In genomic region chr7:153087498-153087897, GRCh38 we compare ENCODE assay signal across 26 cellular contexts.
A peak's percentile ranks its signal among the peaks of the same experiment; 100 is the strongest.
DNase-seq lines count a peak whose midpoint lies in the region; ATAC-seq and TF ChIP-seq lines count a peak whose summit lies in the region.
"Had no signal": no experiment of that assay in that cellular context is flagged by ENCODE, and none has a peak within 500 bp of the region (broad histone marks: within the 10 kb centered on the region; RNA-seq: fewer than 3 reads in every experiment).

No MANE protein-coding gene starts in this region.

- no peak for TF ChIP-seq CTCF in RWPE1 (conservative IDR thresholded peaks at IDR 0.05; ENCODE audit: low read depth)

- no peak for ATAC-seq in HG02642 (IDR thresholded peaks at IDR 0.05; ENCODE audit: poor library complexity, unreplicated experiment)
- ATAC-seq: activated CD8-positive, alpha-beta T cell treated with anti-CD3 and anti-CD28 coated beads for 36 hours; heart right ventricle; left ventricle myocardium superior; pancreas had no signal

- CTCF ChIA-PET in RWPE1 (lab: Yijun Ruan, JAX) = no interaction called here

- H3K14ac ChIP-seq in neuronal stem cell (ENCODE audit: low read length) = no peak overlapping the region

- no CpG with 5 or more reads among the region's 4 CpGs for whole genome bisulfite sequencing in neuronal stem cell (ENCODE audit: extremely low coverage in 2 of 2, insufficient read length in 2 of 2, insufficient replicate concordance in 1 of 2), 2 donors

- H2BK12ac ChIP-seq in neuronal stem cell (ENCODE audit: low read length) = no peak overlapping the region

- no peaks in the 10 kb centered on the region for H3K79me1 ChIP-seq in neuronal stem cell (ENCODE audit: low read depth, low read length)

- DNase-seq in NCI-H82 (lab: John Stamatoyannopoulos, UW) (peak; percentile 62), NCI-H82 treated with DMSO at 0.1 percent for 48 hours (lab: John Stamatoyannopoulos, UW; ENCODE audit: unreplicated experiment) (no peak), RWPE1 (ENCODE audit: low spot score) (peak; percentile 2), neuronal stem cell (ENCODE audit: low spot score) (no peak), NCI-H2107 (lab: John Stamatoyannopoulos, UW) (no peak)
- DNase-seq: activated CD8-positive, alpha-beta memory T cell treated with anti-CD3 and anti-CD28 coated beads, Interleukin-2, amount 50 U/mL, for 48 hours; activated CD8-positive, alpha-beta T cell treated with anti-CD3 and anti-CD28 coated beads for 36 hours; activated naive CD4-positive, alpha-beta T cell treated with Interleukin-2 at 50 U/mL for 16 hours; CD4-positive, alpha-beta memory T cell; central memory CD4-positive, alpha-beta T cell; foreskin melanocyte; H9; heart right ventricle; IMR-90; kidney; left ventricle myocardium superior; NCI-H2081; pancreas; PC-9; retina; SHP77; stimulated activated naive CD8-positive, alpha-beta T cell treated with anti-CD3 and anti-CD28 coated beads, Interleukin-15, Interleukin-2, amounts not matched to agents 100 U/mL and 50 U/mL, for 24 hours had no signal

- peak overlapping the region; percentile 84 for H2BK120ac ChIP-seq in neuronal stem cell (ENCODE audit: low read depth, low read length)

- H2AK5ac ChIP-seq in neuronal stem cell (ENCODE audit: low read depth, low read length) = peak overlapping the region; percentile 49

- no peak overlapping the region for H3K4me2 ChIP-seq in neuronal stem cell (ENCODE audit: insufficient read depth, low read length, poor library complexity, severe bottlenecking)
- H3K4me2 ChIP-seq: PC-9, smooth muscle cell had no signal

- H3K18ac ChIP-seq in neuronal stem cell (ENCODE audit: low read length) = no peak overlapping the region

- H3K36me3 ChIP-seq in neuronal stem cell (replicated peaks in 1 of 2; ENCODE audit: control insufficient read depth in 2 of 2, insufficient read depth in 2 of 2, low read length in 2 of 2) = no peaks in the 10 kb centered on the region
- H3K36me3 ChIP-seq: esophagus muscularis mucosa, heart right ventricle, pancreas had no signal

- H3K27ac ChIP-seq in RWPE1 (no peak overlapping the region), neuronal stem cell (replicated peaks; ENCODE audit: low read length) (no peak overlapping the region)
- H3K27ac ChIP-seq: esophagus muscularis mucosa, heart right ventricle, pancreas, PC-9 had no signal

- peaks cover 0 to 3% of the 10 kb centered on the region in 2 donors for H3K4me1 ChIP-seq in neuronal stem cell (ENCODE audit: control insufficient read depth in 2 of 2, insufficient read depth in 1 of 2, low read depth in 1 of 2, low read length in 2 of 2)
- H3K4me1 ChIP-seq: esophagus muscularis mucosa, heart right ventricle, pancreas had no signal

- no peak overlapping the region for H3K4me3 ChIP-seq in neuronal stem cell (ENCODE audit: low read length in 2 of 2)
- H3K4me3 ChIP-seq: esophagus muscularis mucosa, heart right ventricle, pancreas, PC-9, smooth muscle cell had no signal

- TF ChIP-seq EP300 in Ishikawa (IDR thresholded peaks at IDR 0.05; ENCODE audit: borderline replicate concordance) = no peak

- no peak overlapping the region for H4K91ac ChIP-seq in neuronal stem cell (ENCODE audit: low read depth, low read length, poor library complexity)

- H2BK5ac ChIP-seq in neuronal stem cell (ENCODE audit: low read length) = no peak overlapping the region

- no peak overlapping the region for H3K23ac ChIP-seq in neuronal stem cell (ENCODE audit: low read depth, low read length, poor library complexity)

- no peak overlapping the region for H3K9ac ChIP-seq in neuronal stem cell (ENCODE audit: low read depth, low read length, poor library complexity)

- no peak overlapping the region for H2AFZ ChIP-seq in neuronal stem cell (ENCODE audit: low read length)
- H2AFZ ChIP-seq: PC-9 had no signal

- POLR2A ChIA-PET in RWPE1 (lab: Yijun Ruan, JAX; ENCODE audit: low non-redundant PET) = no interaction called here

- H3K27me3 ChIP-seq in neuronal stem cell (ENCODE audit: control insufficient read depth in 3 of 3, insufficient read depth in 3 of 3, low read depth in 1 of 3, low read length in 3 of 3) = peaks cover 0 to 5% (median 0%) of the 10 kb centered on the region in 3 experiments
- H3K27me3 ChIP-seq: pancreas had no signal

- no peak overlapping the region for H3K4ac ChIP-seq in neuronal stem cell (ENCODE audit: low read length)

- no peak for TF ChIP-seq RAD21 in Ishikawa (IDR thresholded peaks at IDR 0.05; ENCODE audit: low read depth)

- no peaks in the 10 kb centered on the region for H3K9me3 ChIP-seq in neuronal stem cell (replicated peaks in 1 of 2; ENCODE audit: control insufficient read depth in 2 of 2, insufficient read depth in 1 of 2, low read depth in 1 of 2, low read length in 2 of 2)
- H3K9me3 ChIP-seq: esophagus muscularis mucosa, heart right ventricle, pancreas had no signal

- no peak overlapping the region for H4K8ac ChIP-seq in neuronal stem cell (ENCODE audit: low read depth, low read length)

- peak overlapping the region; percentile 54 for H2BK15ac ChIP-seq in neuronal stem cell (ENCODE audit: low read length)

TF ChIP-seq in Ishikawa, 13 proteins besides CTCF, POLR2A, EP300 and RAD21:
- TF ChIP-seq FOXM1 (IDR thresholded peaks at IDR 0.05; ENCODE audit: borderline replicate concordance, low read depth) = no peak
- peak; percentile 37 for TF ChIP-seq NFIC (IDR thresholded peaks at IDR 0.05)

Comparison
In these comparisons a context has a peak if more than half of its experiments do, and no peak if none do; other contexts are left out.
1. DNase-seq: peak in NCI-H82 (single experiment) and RWPE1 (single experiment); none in NCI-H82 treated with DMSO at 0.1 percent for 48 hours (single experiment), neuronal stem cell (single experiment) and NCI-H2107 (single experiment).